ENCODE assay signal across 1 cellular context in genomic region chr7:33711231-33712019, GRCh38.
TF ChIP-seq lines count a peak whose summit lies in the region.

No MANE protein-coding gene starts in this region.

TF ChIP-seq in GM23338, 12 proteins besides CTCF, POLR2A, EP300 and RAD21 (continued from another document):
- no peak for TF ChIP-seq NANOG (IDR thresholded peaks at IDR 0.05; ENCODE audit: borderline replicate concordance)
- TF ChIP-seq EZH2 (IDR thresholded peaks at IDR 0.05; ENCODE audit: low read depth, unreplicated experiment) = no peak
- TF ChIP-seq STAT1 (IDR thresholded peaks at IDR 0.05; ENCODE audit: unreplicated experiment) = no peak
- no peak for TF ChIP-seq EZH2phosphoT487 (IDR thresholded peaks at IDR 0.05; ENCODE audit: unreplicated experiment)
- no peak for TF ChIP-seq POLR2AphosphoS5 (IDR thresholded peaks at IDR 0.05; ENCODE audit: low read depth)
- no peak for TF ChIP-seq ZNF114 (CRISPR knock-in tag; IDR thresholded peaks at IDR 0.05)
